In the genomic region with DNA sequence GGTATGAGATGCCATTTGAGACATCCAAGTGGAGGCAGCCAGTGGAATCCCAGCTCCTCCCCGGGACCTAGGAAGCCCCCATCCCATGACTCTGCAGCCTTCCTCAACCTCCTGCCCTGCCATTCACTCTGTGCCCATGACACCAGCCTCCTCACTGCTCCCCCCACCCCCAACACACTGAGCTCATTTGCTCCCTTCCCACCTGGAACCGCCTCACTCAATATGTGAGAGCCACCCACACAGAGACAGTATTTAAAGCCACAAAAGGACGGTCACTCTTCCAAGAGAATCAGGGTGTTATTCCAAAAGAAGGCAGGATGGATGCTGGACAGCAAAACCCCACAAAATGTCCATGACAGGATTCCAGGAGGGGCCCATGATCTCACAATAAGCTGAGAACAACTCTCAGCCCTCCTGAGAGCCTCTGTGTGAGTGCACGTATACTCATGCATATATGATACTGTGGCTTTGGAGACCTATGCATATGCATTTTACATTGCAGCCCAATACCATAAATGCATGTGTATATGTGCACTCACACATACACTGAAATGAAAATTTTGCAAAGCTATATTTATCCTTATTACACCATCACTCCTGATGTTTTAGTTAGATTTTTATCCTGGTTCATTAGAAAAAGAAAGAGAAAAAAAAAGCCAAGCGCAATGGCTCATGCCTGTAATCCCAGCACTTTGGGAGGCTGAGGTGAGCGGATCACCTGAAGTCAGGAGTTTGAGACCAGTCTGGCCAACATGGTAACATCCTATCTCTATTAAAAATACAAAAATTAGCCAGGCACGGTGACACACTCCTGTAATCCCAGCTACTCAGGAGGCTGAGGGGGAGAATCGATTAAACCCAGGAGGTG, we compare ENCODE assay signal across 16 cellular contexts. TPM values are rescaled to one million over a fixed set of nuclear protein-coding genes. Genes with fewer than 3 reads are reported as not detected.
DNase-seq lines count a peak whose midpoint lies in the region; ATAC-seq and TF ChIP-seq lines count a peak whose summit lies in the region.
"Had no signal": no experiment of that assay in that cellular context is flagged by ENCODE, and none has a peak within 500 bp of the region (broad histone marks: within the 10 kb centered on the region; RNA-seq: fewer than 3 reads in every experiment).

No MANE protein-coding gene starts in this region.

- H4K8ac ChIP-seq in IMR-90 (ENCODE audit: low read depth in 2 of 2, low read length in 2 of 2) = no peak overlapping the region

- CTCF ChIA-PET in IMR-90 (lab: Yijun Ruan, JAX) = interaction anchor here (0.8 to 1.2 kb wide), 2 partner anchors 59 to 137 kb away, joined by 3 to 4 read pairs; no protein-coding TSS in a partner anchor
- CTCF ChIA-PET in naive thymus-derived CD4-positive, alpha-beta T cell (lab: Charles Lee) = interaction anchor here (1.0 to 4.3 kb wide), 6 partner anchors 21 to 63 kb away, joined by 3 to 26 read pairs (median 5); no protein-coding TSS in a partner anchor

- in situ Hi-C loops in IMR-90 (cut with MboI; ENCODE audit: low sequenced_read_pairs) = loop anchor here (10.0 kb wide), 1 partner anchor 136 kb away; no protein-coding TSS in a partner anchor

- peak overlapping the region; percentile 26 for H3K4me3 Mint-ChIP-seq in T-helper 2 cell treated with Interferon-gamma antibody and Interleukin-4, amounts not matched to agents 5 μg/mL and 100 μg/mL, for 36 hours
- H3K4me3 Mint-ChIP-seq in naive thymus-derived CD4-positive, alpha-beta T cell = peak overlapping the region in 4 of 10 donors; percentile 38 to 73 (median 50)
- H3K4me3 Mint-ChIP-seq: WTC11 had no signal

- H4K5ac ChIP-seq in IMR-90 (ENCODE audit: low read depth, low read length) = no peak overlapping the region

- H3K27ac Mint-ChIP-seq in T-helper 2 cell treated with Interferon-gamma antibody and Interleukin-4, amounts not matched to agents 5 μg/mL and 100 μg/mL, for 36 hours = peak overlapping the region; percentile 27
- peak overlapping the region in 3 of 9 donors; percentile 37 to 75 (median 42) for H3K27ac Mint-ChIP-seq in naive thymus-derived CD4-positive, alpha-beta T cell
- H3K27ac Mint-ChIP-seq: WTC11 had no signal

- TF ChIP-seq RAD21 in IMR-90 (IDR thresholded peaks at IDR 0.05; ENCODE audit: low read length) = no peak

- H3K56ac ChIP-seq in IMR-90 (ENCODE audit: extremely low read depth, insufficient read depth, low read length) = no peak overlapping the region

- no peaks in the 10 kb centered on the region for H3K36me3 Mint-ChIP-seq in T-helper 2 cell treated with Interferon-gamma antibody and Interleukin-4, amounts not matched to agents 5 μg/mL and 100 μg/mL, for 36 hours (ENCODE audit: low read depth)
- H3K36me3 Mint-ChIP-seq in naive thymus-derived CD4-positive, alpha-beta T cell = no peaks in the 10 kb centered on the region
- H3K36me3 Mint-ChIP-seq: WTC11 had no signal

- TF ChIP-seq CTCF in IMR-90 (conservative IDR thresholded peaks at IDR 0.05; ENCODE audit: low read depth, low read length) = no peak
- no peak for TF ChIP-seq CTCF in RWPE2 (IDR thresholded peaks at IDR 0.05; ENCODE audit: poor library complexity, severe bottlenecking)
- no peak for TF ChIP-seq CTCF in osteoblast (IDR thresholded peaks at IDR 0.05; ENCODE audit: extremely low read depth, low read depth, low read length)

- no peak overlapping the region for H3K18ac ChIP-seq in IMR-90 (ENCODE audit: low read depth, low read length)

- no peaks in the 10 kb centered on the region for H3K79me2 ChIP-seq in osteoblast (ENCODE audit: insufficient read depth, low read length)
- H3K79me2 ChIP-seq: parathyroid adenoma had no signal

- POLR2A ChIA-PET in IMR-90 (lab: Charles Lee; ENCODE audit: unreplicated experiment) = no interaction called here
- POLR2A ChIA-PET in naive thymus-derived CD4-positive, alpha-beta T cell (lab: Charles Lee) = interaction anchor here (0.6 to 1.1 kb wide), 3 partner anchors 10 to 364 kb away, joined by 3 read pairs; a partner anchor contains a TSS

- dilution Hi-C loops in IMR-90 (cut with HindIII; ENCODE audit: low sequenced_read_pairs, unreplicated experiment) = no loop called here

- H3K27ac ChIP-seq in IMR-90 (ENCODE audit: insufficient read depth, low read length) = no peak overlapping the region
- no peak overlapping the region for H3K27ac ChIP-seq in RWPE2 (ENCODE audit: poor library complexity, severe bottlenecking)
- H3K27ac ChIP-seq in osteoblast (ENCODE audit: low read depth, low read length) = no peak overlapping the region
- no peak overlapping the region for H3K27ac ChIP-seq in naive thymus-derived CD4-positive, alpha-beta T cell (ENCODE audit: low read depth, low read length)
- H3K27ac ChIP-seq: colonic mucosa, parathyroid adenoma had no signal

- H2BK15ac ChIP-seq in IMR-90 (ENCODE audit: low read depth, low read length) = no peak overlapping the region

- H4K20me1 ChIP-seq in IMR-90 (ENCODE audit: insufficient read depth, low read length) (no peaks in the 10 kb centered on the region), osteoblast (ENCODE audit: insufficient read depth, low read length) (no peaks in the 10 kb centered on the region)

- 86% methylated on average over 1 of the region's 8 CpGs; no CpG with 5 or more reads in 1 of the 2 experiments for WGBS in IMR-90 (ENCODE audit: extremely low coverage in 2 of 2, insufficient read length in 1 of 2), 2 experiments

- H3K4me1 Mint-ChIP-seq in T-helper 2 cell treated with Interferon-gamma antibody and Interleukin-4, amounts not matched to agents 5 μg/mL and 100 μg/mL, for 36 hours (ENCODE audit: low read depth) = peaks cover 29% of the 10 kb centered on the region
- H3K4me1 Mint-ChIP-seq in naive thymus-derived CD4-positive, alpha-beta T cell = peaks cover 8 to 38% (median 12%) of the 10 kb centered on the region in 7 donors

- no peak for DNase-seq in T-helper 2 cell treated with Interferon-gamma antibody and Interleukin-4, amounts not matched to agents 5 μg/mL and 100 μg/mL, for 36 hours (ENCODE audit: low spot score)
- no peak for DNase-seq in T-helper 2 cell
- DNase-seq in IMR-90 = peak; percentile 25
- no peak for DNase-seq in RWPE2 (ENCODE audit: low spot score)
- peak; percentile 56 for DNase-seq in osteoblast (ENCODE audit: insufficient read length, low spot score, missing footprints)
- DNase-seq in naive thymus-derived CD4-positive, alpha-beta T cell = no peak
- DNase-seq in NCI-H2171 treated with DMSO at 0.1 percent for 48 hours (lab: John Stamatoyannopoulos, UW) = no peak
- no peak for DNase-seq in germinal center (ENCODE audit: low spot score)
- DNase-seq: activated gamma-delta T cell; colonic mucosa; foreskin melanocyte; NCI-H2107; stimulated activated CD4-positive, alpha-beta T cell treated with anti-CD3 and anti-CD28 coated beads, Interleukin-2, amount 100 ng/mL, for 48 hours had no signal

- H3K27me3 ChIP-seq in IMR-90 (ENCODE audit: control insufficient read depth, insufficient read depth, low read length) = no peaks in the 10 kb centered on the region
- no peaks in the 10 kb centered on the region for H3K27me3 ChIP-seq in RWPE2 (ENCODE audit: insufficient read depth, poor library complexity, severe bottlenecking)
- no peaks in the 10 kb centered on the region for H3K27me3 ChIP-seq in osteoblast (ENCODE audit: insufficient read depth, low read length)
- H3K27me3 ChIP-seq in naive thymus-derived CD4-positive, alpha-beta T cell (ENCODE audit: control insufficient read depth in 2 of 2, insufficient read depth in 2 of 2, low read length in 2 of 2) = no peaks in the 10 kb centered on the region
- H3K27me3 ChIP-seq: colonic mucosa had no signal

- 0 out of 4 replicates have a peak, but pooled peaks cover 0 to 5% of the 10 kb centered on the region in 2 experiments for H3K79me1 ChIP-seq in IMR-90 (ENCODE audit: low read depth in 1 of 2, low read length in 2 of 2)

- H3K36me3 ChIP-seq in IMR-90 (ENCODE audit: control insufficient read depth, insufficient read depth, low read length) = no peaks in the 10 kb centered on the region
- H3K36me3 ChIP-seq in RWPE2 (ENCODE audit: low read depth) = no peaks in the 10 kb centered on the region
- no peaks in the 10 kb centered on the region for H3K36me3 ChIP-seq in osteoblast (ENCODE audit: insufficient read depth, low read length)
- no peaks in the 10 kb centered on the region for H3K36me3 ChIP-seq in naive thymus-derived CD4-positive, alpha-beta T cell (ENCODE audit: control insufficient read depth in 2 of 3, insufficient read depth in 3 of 3, low read length in 3 of 3)
- H3K36me3 ChIP-seq: colonic mucosa had no signal

- peak overlapping the region; percentile 40; the same call in 1 of the 2 replicates for H2AK5ac ChIP-seq in IMR-90 (ENCODE audit: low read depth, low read length)

- H3K9me3 Mint-ChIP-seq in T-helper 2 cell treated with Interferon-gamma antibody and Interleukin-4, amounts not matched to agents 5 μg/mL and 100 μg/mL, for 36 hours = no peaks in the 10 kb centered on the region
- H3K9me3 Mint-ChIP-seq in naive thymus-derived CD4-positive, alpha-beta T cell = no peaks in the 10 kb centered on the region
- H3K9me3 Mint-ChIP-seq: WTC11 had no signal

- H3K9ac ChIP-seq in IMR-90 (ENCODE audit: low read depth, low read length) = no peak overlapping the region
- H3K9ac ChIP-seq: parathyroid adenoma had no signal

- no peak overlapping the region for H3K14ac ChIP-seq in IMR-90 (replicated peaks; ENCODE audit: low read depth, low read length)

- intact Hi-C loops in IMR-90 (cut with micrococcal nuclease) = loop anchor here (2.0 to 5.0 kb wide), 2 partner anchors 34 to 119 kb away; no protein-coding TSS in a partner anchor
- intact Hi-C loops in naive thymus-derived CD4-positive, alpha-beta T cell (cut with micrococcal nuclease) = loop anchor here in 1 of 2 donors (5.0 kb wide), 1 partner anchor 139 kb away; no protein-coding TSS in a partner anchor

- no peak overlapping the region for H3K23ac ChIP-seq in IMR-90 (ENCODE audit: low read depth, low read length)

- ATAC-seq in IMR-90 (ENCODE audit: low read depth) = peak; percentile 18; the same call in 1 of the 2 replicates
- ATAC-seq in RWPE2 (ENCODE audit: low read depth) = 0 out of 3 replicates have a peak, but pooled peaks have one; percentile 36
- ATAC-seq in naive thymus-derived CD4-positive, alpha-beta T cell = no peak
- ATAC-seq: left lobe of liver, WTC11 had no signal

- no peak overlapping the region for H3K4ac ChIP-seq in IMR-90 (ENCODE audit: low read depth, low read length)

- no peak overlapping the region for H2BK20ac ChIP-seq in IMR-90 (ENCODE audit: low read depth, low read length)

- H3K9me3 ChIP-seq in IMR-90 (ENCODE audit: control insufficient read depth, insufficient read depth, low read length) (no peaks in the 10 kb centered on the region), RWPE2 (ENCODE audit: severe bottlenecking) (no peaks in the 10 kb centered on the region), osteoblast (ENCODE audit: low read depth, low read length) (no peaks in the 10 kb centered on the region)
- no peaks in the 10 kb centered on the region for H3K9me3 ChIP-seq in naive thymus-derived CD4-positive, alpha-beta T cell (ENCODE audit: control insufficient read depth in 2 of 3, low read length in 3 of 3)
- H3K9me3 ChIP-seq: colonic mucosa had no signal

- TF ChIP-seq POLR2A in IMR-90 (IDR thresholded peaks at IDR 0.05; ENCODE audit: low read depth, low read length) = no peak

- no peak overlapping the region for H2BK120ac ChIP-seq in IMR-90 (ENCODE audit: low read depth, low read length)

- no peak overlapping the region for H2AK9ac ChIP-seq in IMR-90 (replicated peaks; ENCODE audit: low read depth, low read length, poor library complexity)

- peaks cover 13% of the 10 kb centered on the region; the same call in 1 of the 2 replicates for H3K9me1 ChIP-seq in IMR-90 (ENCODE audit: insufficient read depth, low read length)

- no peak overlapping the region for H2BK5ac ChIP-seq in IMR-90 (ENCODE audit: low read depth, low read length, poor library complexity, severe bottlenecking)

- H4K91ac ChIP-seq in IMR-90 (ENCODE audit: insufficient read depth, low read depth, low read length) = no peak overlapping the region

- H3K4me1 ChIP-seq in IMR-90 (ENCODE audit: control insufficient read depth, insufficient read depth, low read length) = peaks cover 14% of the 10 kb centered on the region
- H3K4me1 ChIP-seq in RWPE2 (ENCODE audit: insufficient read depth, poor library complexity, severe bottlenecking) = peaks cover 2% of the 10 kb centered on the region
- H3K4me1 ChIP-seq in osteoblast (ENCODE audit: insufficient read depth, low read length) = peaks cover 23% of the 10 kb centered on the region
- H3K4me1 ChIP-seq in naive thymus-derived CD4-positive, alpha-beta T cell (ENCODE audit: control insufficient read depth in 2 of 2, insufficient read depth in 2 of 2, low read length in 2 of 2) = peaks cover 0 to 2% of the 10 kb centered on the region in 2 donors
- H3K4me1 ChIP-seq: colonic mucosa had no signal

- H3K4me3 ChIP-seq in IMR-90 (ENCODE audit: insufficient read depth, low read depth, low read length) (no peak overlapping the region), RWPE2 (ENCODE audit: severe bottlenecking) (no peak overlapping the region), osteoblast (ENCODE audit: insufficient read depth, low read length) (no peak overlapping the region)
- H3K4me3 ChIP-seq in naive thymus-derived CD4-positive, alpha-beta T cell (ENCODE audit: low read length) = no peak overlapping the region
- H3K4me3 ChIP-seq: colonic mucosa had no signal

- H3K27me3 Mint-ChIP-seq in T-helper 2 cell treated with Interferon-gamma antibody and Interleukin-4, amounts not matched to agents 5 μg/mL and 100 μg/mL, for 36 hours (ENCODE audit: low read depth) = no peaks in the 10 kb centered on the region
- H3K27me3 Mint-ChIP-seq in naive thymus-derived CD4-positive, alpha-beta T cell = no peaks in the 10 kb centered on the region

- no TSS peak for BruUV-seq in IMR-90 (replicated peaks; lab: Mats Ljungman, UMichigan)

- H2AFZ ChIP-seq in IMR-90 (replicated peaks; ENCODE audit: low read length, poor library complexity) (peak overlapping the region; percentile 14), osteoblast (ENCODE audit: low read length) (no peak overlapping the region)

- H3K4me2 ChIP-seq in IMR-90 (ENCODE audit: low read depth, low read length) (no peak overlapping the region), osteoblast (ENCODE audit: insufficient read depth, low read length) (no peak overlapping the region)

RNA-seq across cellular contexts. Expression of a gene that starts 10.8 kb away (rescaled TPM):
- 42.5 and 46.7 TPM in 2 replicates for total RNA-seq in IMR-90 (2012; rRNA removed)
- 111 and 165 TPM in 2 replicates for polyA plus RNA-seq in IMR-90 (2012; rRNA removed)
- polyA plus RNA-seq in IMR-90 (2012; cell fraction: cytosol; rRNA removed) = 75.6 and 136 TPM in 2 replicates
- polyA plus RNA-seq in IMR-90 (2012; cell fraction: nucleus; rRNA removed; ENCODE audit: low replicate concordance) = 170 and 215 TPM in 2 replicates
- total RNA-seq in osteoblast = 40.5 and 42.1 TPM in 2 replicates
- total RNA-seq in naive thymus-derived CD4-positive, alpha-beta T cell = 100 to 1,000 TPM in 1 of 5 experiments, 10 to 100 TPM in 4; 88.3 to 104 (median 94.0) TPM
- polyA plus RNA-seq in naive thymus-derived CD4-positive, alpha-beta T cell = 10 to 100 TPM in 1 of 2 donors, 1 to 10 TPM in 1; 7.0 to 12.4 TPM

Comparison
In these comparisons a context has a peak if more than half of its experiments do, and no peak if none do; other contexts are left out.
1. DNase-seq: peak in IMR-90 (single experiment) and osteoblast (single experiment); none in T-helper 2 cell treated with Interferon-gamma antibody and Interleukin-4, amounts not matched to agents 5 μg/mL and 100 μg/mL, for 36 hours (single experiment), T-helper 2 cell (0 of 5), RWPE2 (single experiment), naive thymus-derived CD4-positive, alpha-beta T cell (0 of 9), NCI-H2171 treated with DMSO at 0.1 percent for 48 hours (single experiment) and germinal center (single experiment).